36 cellular contexts compared by ENCODE assay signal in the genomic region with DNA sequence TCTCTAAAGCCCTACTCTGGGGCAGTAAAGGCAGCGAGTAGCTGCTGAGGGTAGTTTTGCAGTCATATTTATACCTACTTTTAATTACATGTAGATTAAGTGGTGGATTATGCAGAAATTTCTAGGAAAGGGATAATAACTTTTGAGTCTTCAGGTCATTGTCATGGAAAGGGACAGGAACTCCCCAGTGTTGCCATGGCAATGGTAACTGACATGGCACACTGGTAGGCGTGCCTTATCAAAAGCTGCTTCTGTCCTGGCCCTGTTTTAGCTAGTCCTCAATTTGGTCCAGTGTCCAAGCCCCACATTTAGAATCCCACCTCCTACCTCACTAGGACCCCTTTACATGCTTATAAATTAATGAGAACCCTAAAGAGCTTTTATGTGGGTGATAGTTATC.
"Had no signal": no experiment of that assay in that cellular context is flagged by ENCODE, and none has a peak within 500 bp of the region (broad histone marks: within the 10 kb centered on the region; RNA-seq: fewer than 3 reads in every experiment).

No MANE protein-coding gene starts in this region.

- H3K4me2 ChIP-seq: PC-9 had no signal

- H3K27me3 ChIP-seq: MG63 had no signal

- H3K27ac ChIP-seq: PC-9, RWPE1, WERI-Rb-1 had no signal

- H3K4me3 ChIP-seq: MG63, PC-9 had no signal

- DNase-seq: activated CD4-positive, alpha-beta memory T cell treated with anti-CD3 and anti-CD28 coated beads, Interleukin-2, amount 10 ng/mL, durations not matched to agents 7 days and 5 days; activated CD4-positive, alpha-beta T cell treated with anti-CD3 and anti-CD28 coated beads for 1 hour; activated CD4-positive, alpha-beta T cell treated with anti-CD3 and anti-CD28 coated beads for 48 hours; activated CD4-positive, CD25-positive, alpha-beta regulatory T cell; activated CD8-positive, alpha-beta memory T cell treated with anti-CD3 and anti-CD28 coated beads for 24 hours; activated CD8-positive, alpha-beta memory T cell treated with anti-CD3 and anti-CD28 coated beads, Interleukin-2, amount 10 ng/mL, durations not matched to agents 7 days and 5 days; activated CD8-positive, alpha-beta memory T cell treated with anti-CD3 and anti-CD28 coated beads, Interleukin-2, amount 50 U/mL, for 48 hours; activated effector memory CD4-positive, alpha-beta T cell treated with Interleukin-2 at 50 U/mL for 16 hours; activated naive CD4-positive, alpha-beta T cell treated with anti-CD3 and anti-CD28 coated beads, Interleukin-2, amount 10 ng/mL, durations not matched to agents 7 days and 5 days; activated naive CD8-positive, alpha-beta T cell treated with anti-CD3 and anti-CD28 coated beads, Interleukin-2, amount 50 U/mL, for 24 hours; activated T-cell treated with anti-CD3 and anti-CD28 coated beads, Interleukin-2, amount 50 U/mL, for 48 hours; anterior cingulate cortex; caudate nucleus; cerebellar nuclear complex; Kasumi-1; KG1; MG63; NCI-H1048; NCI-H1105 treated with DMSO at 0.1 percent for 48 hours; NCI-H146; NCI-H187; NCI-H2029 treated with DMSO at 0.1 percent for 48 hours; NCI-H2107; NCI-H226; NCI-H446 treated with DMSO at 0.1 percent for 48 hours; NCI-H69; NK-92 treated with Interleukin-12 subunit alpha and Interleukin-12 subunit beta, amount 100 ng/mL, for 24 hours; PC-9; SIG-M5; T-helper 1 cell; T-helper 2 cell; T-helper 9 cell; WERI-Rb-1 had no signal

- H3K27ac Mint-ChIP-seq: activated CD4-positive, alpha-beta memory T cell treated with anti-CD3 and anti-CD28 coated beads, Interleukin-2, amount 10 ng/mL, durations not matched to agents 7 days and 5 days; activated CD8-positive, alpha-beta memory T cell treated with anti-CD3 and anti-CD28 coated beads, Interleukin-2, amount 10 ng/mL, durations not matched to agents 7 days and 5 days; activated naive CD4-positive, alpha-beta T cell treated with anti-CD3 and anti-CD28 coated beads, Interleukin-2, amount 10 ng/mL, durations not matched to agents 7 days and 5 days; activated naive CD8-positive, alpha-beta T cell; activated naive CD8-positive, alpha-beta T cell treated with anti-CD3 and anti-CD28 coated beads, Interleukin-2, amount 50 U/mL, for 24 hours had no signal

- H2AFZ ChIP-seq: PC-9 had no signal

- H3K9me3 Mint-ChIP-seq: activated CD4-positive, alpha-beta memory T cell treated with anti-CD3 and anti-CD28 coated beads, Interleukin-2, amount 10 ng/mL, durations not matched to agents 7 days and 5 days; activated naive CD4-positive, alpha-beta T cell treated with anti-CD3 and anti-CD28 coated beads, Interleukin-2, amount 10 ng/mL, durations not matched to agents 7 days and 5 days; activated naive CD8-positive, alpha-beta T cell treated with anti-CD3 and anti-CD28 coated beads, Interleukin-2, amount 50 U/mL, for 24 hours; brain had no signal

- H3K4me1 Mint-ChIP-seq: activated CD4-positive, alpha-beta memory T cell treated with anti-CD3 and anti-CD28 coated beads, Interleukin-2, amount 10 ng/mL, durations not matched to agents 7 days and 5 days; activated CD8-positive, alpha-beta memory T cell treated with anti-CD3 and anti-CD28 coated beads, Interleukin-2, amount 10 ng/mL, durations not matched to agents 7 days and 5 days; activated naive CD4-positive, alpha-beta T cell treated with anti-CD3 and anti-CD28 coated beads, Interleukin-2, amount 10 ng/mL, durations not matched to agents 7 days and 5 days; activated naive CD8-positive, alpha-beta T cell treated with anti-CD3 and anti-CD28 coated beads, Interleukin-2, amount 50 U/mL, for 24 hours had no signal

- H3K27me3 Mint-ChIP-seq: activated naive CD4-positive, alpha-beta T cell treated with anti-CD3 and anti-CD28 coated beads, Interleukin-2, amount 10 ng/mL, durations not matched to agents 7 days and 5 days had no signal

- H3K36me3 Mint-ChIP-seq: activated CD8-positive, alpha-beta memory T cell treated with anti-CD3 and anti-CD28 coated beads, Interleukin-2, amount 10 ng/mL, durations not matched to agents 7 days and 5 days; activated naive CD4-positive, alpha-beta T cell treated with anti-CD3 and anti-CD28 coated beads, Interleukin-2, amount 10 ng/mL, durations not matched to agents 7 days and 5 days; activated naive CD8-positive, alpha-beta T cell; brain had no signal

- H3K4me3 Mint-ChIP-seq: activated CD4-positive, alpha-beta memory T cell treated with anti-CD3 and anti-CD28 coated beads, Interleukin-2, amount 10 ng/mL, durations not matched to agents 7 days and 5 days; activated CD8-positive, alpha-beta memory T cell treated with anti-CD3 and anti-CD28 coated beads, Interleukin-2, amount 10 ng/mL, durations not matched to agents 7 days and 5 days; activated naive CD4-positive, alpha-beta T cell treated with anti-CD3 and anti-CD28 coated beads, Interleukin-2, amount 10 ng/mL, durations not matched to agents 7 days and 5 days; activated naive CD8-positive, alpha-beta T cell; activated naive CD8-positive, alpha-beta T cell treated with anti-CD3 and anti-CD28 coated beads, Interleukin-2, amount 50 U/mL, for 24 hours; brain had no signal

- H3K36me3 ChIP-seq: MG63, WERI-Rb-1 had no signal

- H3K9me3 ChIP-seq: MG63 had no signal
